ENCODE assay signal across 16 cellular contexts in genomic region chr7:34061175-34061574, GRCh38.
A peak's percentile ranks its signal among the peaks of the same experiment; 100 is the strongest.
DNase-seq lines count a peak whose midpoint lies in the region; ATAC-seq, FAIRE-seq and TF ChIP-seq lines count a peak whose summit lies in the region.
"Had no signal": no experiment of that assay in that cellular context is flagged by ENCODE, and none has a peak within 500 bp of the region (broad histone marks: within the 10 kb centered on the region; RNA-seq: fewer than 3 reads in every experiment).

No MANE protein-coding gene starts in this region.

- no peak overlapping the region for H3K4me3 ChIP-seq in trophoblast cell (ENCODE audit: low read depth, low read length)
- H3K4me3 ChIP-seq in H7 (ENCODE audit: insufficient read depth, low read depth, low read length): no peak overlapping the region
- no peak overlapping the region for H3K4me3 ChIP-seq in thyroid gland (replicated peaks in 1 of 3)
- H3K4me3 ChIP-seq: sigmoid colon had no signal

- no peak overlapping the region for H4K8ac ChIP-seq in trophoblast cell (ENCODE audit: low read depth, low read length)

- TF ChIP-seq CTCF in thyroid gland (IDR thresholded peaks at IDR 0.05): no peak

- no peak for FAIRE-seq in urothelium cell line (lab: Jason Lieb, UNC)
- FAIRE-seq: kidney had no signal

- H3K9ac ChIP-seq in trophoblast cell (ENCODE audit: low read length): no peak overlapping the region

- H4K12ac ChIP-seq in trophoblast cell (ENCODE audit: low read depth, low read length): no peak overlapping the region

- no peak overlapping the region for H4K91ac ChIP-seq in trophoblast cell (ENCODE audit: low read depth, low read length)

- H2AK5ac ChIP-seq in trophoblast cell (ENCODE audit: low read length): no peak overlapping the region

- intact Hi-C loops in thyroid gland (cut with DNase I): no loop called here

- no peak for ATAC-seq in GM18873 (IDR thresholded peaks at IDR 0.05; ENCODE audit: low FRiP score, unreplicated experiment)
- ATAC-seq: naive thymus-derived CD8-positive, alpha-beta T cell; stimulated activated naive CD8-positive, alpha-beta T cell treated with anti-CD3 and anti-CD28 coated beads, Interleukin-15, amount 100 ng/mL, for 72 hours had no signal

- H2BK12ac ChIP-seq in trophoblast cell (ENCODE audit: low read length): no peak overlapping the region

- H3K36me3 ChIP-seq in trophoblast cell (ENCODE audit: control insufficient read depth in 1 of 2, insufficient read depth in 2 of 2, low read length in 2 of 2) (no peaks in the 10 kb centered on the region), H7 (replicated peaks; ENCODE audit: control insufficient read depth, insufficient read depth, low read length) (no peaks in the 10 kb centered on the region), thyroid gland (no peaks in the 10 kb centered on the region)
- H3K36me3 ChIP-seq: sigmoid colon had no signal

- H2BK120ac ChIP-seq in trophoblast cell (ENCODE audit: insufficient read depth, low read length, poor library complexity): no peak overlapping the region

- WGBS in trophoblast cell (ENCODE audit: extremely low coverage, insufficient coverage, insufficient read length): no CpG with 5 or more reads among the region's 1 CpG
- 67 to 69% methylated on average over 1 of the region's 1 CpG for WGBS in thyroid gland, 2 donors

- no peak overlapping the region for H2BK5ac ChIP-seq in trophoblast cell (ENCODE audit: low read depth, low read length, poor library complexity)

- DNase-seq in EH (ENCODE audit: low read depth): peak; percentile 87
- DNase-seq in RPMI7951 (ENCODE audit: low read depth): peak; percentile 80
- peak; percentile 78 for DNase-seq in fibroblast of gingiva (ENCODE audit: low read depth)
- peak; percentile 44 to 100 for DNase-seq in trophoblast cell
- DNase-seq in H7: no peak
- no peak for DNase-seq in urothelium cell line (ENCODE audit: low spot score)
- DNase-seq in thyroid gland: no peak
- DNase-seq: activated naive CD4-positive, alpha-beta T cell treated with anti-CD3 and anti-CD28 coated beads for 36 hours; CD8-positive, alpha-beta memory T cell; kidney; naive thymus-derived CD8-positive, alpha-beta T cell; NCI-H1417; NCI-H69; sigmoid colon; stimulated activated naive CD8-positive, alpha-beta T cell treated with anti-CD3 and anti-CD28 coated beads, Interleukin-15, amount 100 ng/mL, for 72 hours had no signal

- H3K27ac ChIP-seq in trophoblast cell (ENCODE audit: low read depth, low read length) (no peak overlapping the region), thyroid gland (no peak overlapping the region)
- H3K27ac ChIP-seq: sigmoid colon had no signal

- H3K79me2 ChIP-seq in trophoblast cell (ENCODE audit: control insufficient read depth, insufficient read depth, low read length, poor library complexity): no peaks in the 10 kb centered on the region

- H3K18ac ChIP-seq in trophoblast cell (ENCODE audit: low read length): no peak overlapping the region

- H3K9me3 ChIP-seq in trophoblast cell (ENCODE audit: insufficient read depth, low read depth, low read length) (no peaks in the 10 kb centered on the region), thyroid gland (no peaks in the 10 kb centered on the region)
- H3K9me3 ChIP-seq: sigmoid colon had no signal

- H3K4ac ChIP-seq in trophoblast cell (ENCODE audit: low read depth, low read length): no peak overlapping the region

- no peak overlapping the region for H3K4me2 ChIP-seq in trophoblast cell (ENCODE audit: low read length)

- H2AFZ ChIP-seq in trophoblast cell (ENCODE audit: insufficient read depth, low read length, poor library complexity): no peak overlapping the region

- no peaks in the 10 kb centered on the region for H3K79me1 ChIP-seq in trophoblast cell (ENCODE audit: low read length)

- no peak overlapping the region for H3K14ac ChIP-seq in trophoblast cell (ENCODE audit: low read length)

- H3K4me1 ChIP-seq in trophoblast cell (ENCODE audit: control insufficient read depth in 1 of 2, insufficient read depth in 2 of 2, low read length in 2 of 2) (peaks cover 0 to 1% of the 10 kb centered on the region in 2 experiments), thyroid gland (no peaks in the 10 kb centered on the region)

- TF ChIP-seq POLR2A in thyroid gland (IDR thresholded peaks at IDR 0.05): no peak

- H3K27me3 ChIP-seq in trophoblast cell (ENCODE audit: insufficient read depth, low read length) (no peaks in the 10 kb centered on the region), H7 (ENCODE audit: control insufficient read depth, insufficient read depth, low read length) (no peaks in the 10 kb centered on the region), thyroid gland (no peaks in the 10 kb centered on the region)
- H3K27me3 ChIP-seq: sigmoid colon had no signal

- no peak overlapping the region for H3K23ac ChIP-seq in trophoblast cell (ENCODE audit: low read length)

Comparison
In these comparisons a context has a peak if more than half of its experiments do, and no peak if none do; other contexts are left out.
1. DNase-seq: peak in EH (single experiment), RPMI7951 (single experiment), fibroblast of gingiva (single experiment) and trophoblast cell (2 of 2); none in H7 (single experiment), urothelium cell line (single experiment) and thyroid gland (0 of 2).